Comparison of ENCODE assay signal across 11 cellular contexts in the genomic region with DNA sequence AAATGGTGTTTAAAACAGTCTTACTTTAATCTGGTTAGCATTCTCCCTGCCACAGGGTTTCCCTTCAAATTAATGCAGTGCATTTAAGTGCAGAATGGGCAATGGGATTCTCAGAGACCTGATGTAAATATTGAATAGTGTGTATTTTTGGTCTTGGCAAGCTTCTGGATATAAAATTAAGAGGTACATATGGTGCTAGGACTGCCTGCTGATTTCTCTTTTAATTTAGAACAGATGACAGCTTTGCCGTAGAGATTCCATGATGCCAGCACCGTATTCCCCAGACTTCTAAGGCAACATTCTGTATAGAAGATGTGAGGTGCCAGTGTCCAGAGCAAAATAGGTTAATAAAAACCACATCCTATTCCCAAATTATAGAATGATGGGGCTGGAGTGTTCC. TPM values are rescaled to one million over a fixed set of nuclear protein-coding genes. Genes with fewer than 3 reads are reported as not detected.
DNase-seq lines count a peak whose midpoint lies in the region; ATAC-seq, FAIRE-seq and TF ChIP-seq lines count a peak whose summit lies in the region.
"Had no signal": no experiment of that assay in that cellular context is flagged by ENCODE, and none has a peak within 500 bp of the region (broad histone marks: within the 10 kb centered on the region; RNA-seq: fewer than 3 reads in every experiment).

No MANE protein-coding gene starts in this region.

- BruUV-seq in HepG2 (replicated peaks; lab: Mats Ljungman, UMichigan) = no TSS peak

- peak overlapping the region; percentile 89 for H3K4me2 ChIP-seq in HepG2 (ENCODE audit: low read depth, low read length)

- H3K27ac Mint-ChIP-seq in T-cell = peak overlapping the region; percentile 96 to 97

- peaks cover 35% of the 10 kb centered on the region for H3K4me1 ChIP-seq in HepG2 (ENCODE audit: insufficient read depth, low read length)
- H3K4me1 ChIP-seq in right lobe of liver = peaks cover 0 to 9% (median 4%) of the 10 kb centered on the region in 4 donors
- H3K4me1 ChIP-seq in suprapubic skin = peaks cover 22% of the 10 kb centered on the region

- peaks cover 12% of the 10 kb centered on the region for H3K36me3 Mint-ChIP-seq in T-cell

- no peaks in the 10 kb centered on the region for H4K20me1 ChIP-seq in HepG2 (ENCODE audit: insufficient read depth, low read length)

- H3K27ac ChIP-seq in HepG2 (ENCODE audit: extremely low read length, insufficient read depth, low read length) = no peak overlapping the region
- no peak overlapping the region for H3K27ac ChIP-seq in right lobe of liver
- H3K27ac ChIP-seq in suprapubic skin = no peak overlapping the region

- ATAC-seq in HepG2 (no peak), right lobe of liver (no peak), T-cell (replicated peaks in 1 of 4) (no peak), GM21576 (IDR thresholded peaks at IDR 0.05; ENCODE audit: unreplicated experiment) (no peak)

- H3K36me3 ChIP-seq in HepG2 (replicated peaks in 1 of 2; ENCODE audit: control insufficient read depth in 1 of 2, insufficient read depth in 2 of 2, low read length in 2 of 2) (peaks cover 4 to 15% of the 10 kb centered on the region in 2 experiments; a peak in 4 of 5 replicates), right lobe of liver (peaks cover 0 to 9% (median 0%) of the 10 kb centered on the region in 4 donors), suprapubic skin (peaks cover 6% of the 10 kb centered on the region)

- TF ChIP-seq POLR2A in HepG2 (IDR thresholded peaks at IDR 0.05; ENCODE audit: insufficient read depth in 1 of 2, low read depth in 2 of 2, low read length in 2 of 2) = 0 out of 4 replicates have a peak, but pooled peaks of 1 of the 2 experiments have one; percentile 8
- no peak for TF ChIP-seq POLR2A in right lobe of liver (IDR thresholded peaks at IDR 0.05)
- no peak for TF ChIP-seq POLR2A in suprapubic skin (IDR thresholded peaks at IDR 0.05)

- FAIRE-seq in HepG2 (lab: Jason Lieb, UNC) = no peak

- no peaks in the 10 kb centered on the region for H3K9me3 ChIP-seq in HepG2 (ENCODE audit: low read length)
- no peaks in the 10 kb centered on the region for H3K9me3 ChIP-seq in right lobe of liver
- H3K9me3 ChIP-seq in suprapubic skin = no peaks in the 10 kb centered on the region

- CTCF ChIA-PET in HepG2 (lab: Yijun Ruan, JAX; ENCODE audit: low intra/inter-chr PET ratio, low total read pairs) = no interaction called here
- CTCF ChIA-PET in T-cell (lab: Charles Lee) = interaction anchor here in 1 of 2 donors (0.6 kb wide), 1 partner anchor 53 kb away, joined by 3 read pairs; no protein-coding TSS in a partner anchor

- in situ Hi-C loops in HepG2 (cut with HindIII; ENCODE audit: extremely low pct_ligation_motif_present, low pct_unique_long_range_greater_than_20kb) = loop anchor here (25.0 kb wide), 1 partner anchor 633 kb away; the partner anchor contains the start of gene DMRTA1

- no peaks in the 10 kb centered on the region for H3K9me3 Mint-ChIP-seq in T-cell

- 93% methylated on average over 2 of the region's 2 CpGs for WGBS in HepG2 (ENCODE audit: low lambda C conversion rate)
- WGBS in right lobe of liver (ENCODE audit: insufficient coverage, low coverage, low lambda C conversion rate, missing lambda C conversion rate) = 100% methylated on average over 2 of the region's 2 CpGs
- 83% methylated on average over 2 of the region's 2 CpGs for WGBS in suprapubic skin

- TF ChIP-seq RAD21 in HepG2 (CRISPR knock-in tag; IDR thresholded peaks at IDR 0.05) = no peak

- peak overlapping the region; percentile 99 to 100 (median 99) for H3K4me3 Mint-ChIP-seq in T-cell

- H3K27me3 Mint-ChIP-seq in T-cell = peaks cover 2 to 6% of the 10 kb centered on the region in 2 donors

- H3K27me3 ChIP-seq in HepG2 (ENCODE audit: control insufficient read depth in 1 of 2, insufficient read depth in 2 of 2, low read length in 2 of 2) (no peaks in the 10 kb centered on the region; a peak in 1 of 5 replicates), right lobe of liver (no peaks in the 10 kb centered on the region), suprapubic skin (no peaks in the 10 kb centered on the region)

- no peak overlapping the region for H2AFZ ChIP-seq in HepG2 (ENCODE audit: low read length)

- POLR2A ChIA-PET in HepG2 (lab: Yijun Ruan, JAX) = no interaction called here
- POLR2A ChIA-PET in T-cell (lab: Charles Lee) = no interaction called here

- DNase-seq in HepG2 (ENCODE audit: low spot score) (no peak), right lobe of liver (no peak), T-cell (no peak), fibroblast of villous mesenchyme (ENCODE audit: low read depth) (no peak), suprapubic skin (ENCODE audit: low spot score in 2 of 2) (no peak), Ammon's horn (ENCODE audit: low spot score) (no peak), NCI-H524 (lab: John Stamatoyannopoulos, UW) (no peak)
- DNase-seq: CD8-positive, alpha-beta memory T cell; NCI-H2081 had no signal

- intact Hi-C loops in HepG2 (cut with micrococcal nuclease; ENCODE audit: unreplicated experiment) = no loop called here
- intact Hi-C loops in right lobe of liver (cut with DNase I) = no loop called here

- TF ChIP-seq EP300 in HepG2 (IDR thresholded peaks at IDR 0.05; ENCODE audit: low read depth in 2 of 2, low read length in 2 of 2) (no peak), HepG2 (CRISPR knock-in tag; IDR thresholded peaks at IDR 0.05; ENCODE audit: borderline replicate concordance) (no peak), suprapubic skin (IDR thresholded peaks at IDR 0.05) (no peak)

- H3K4me3 ChIP-seq in HepG2 (replicated peaks in 1 of 3; ENCODE audit: insufficient read depth in 1 of 3, low read depth in 2 of 3, low read length in 3 of 3) (peak overlapping the region; percentile 64 to 83 (median 82); a peak in 5 of 6 replicates), right lobe of liver (no peak overlapping the region), fibroblast of villous mesenchyme (ENCODE audit: low read depth, low read length) (peak overlapping the region; percentile 77), suprapubic skin (peak overlapping the region; percentile 79)
- H3K4me3 ChIP-seq: lung had no signal

- H3K4me1 Mint-ChIP-seq in T-cell = peaks cover 46 to 50% (median 46%) of the 10 kb centered on the region in 3 donors

- H3K79me2 ChIP-seq in HepG2 (ENCODE audit: insufficient read depth, low read length) = peaks cover 56% of the 10 kb centered on the region

- no peak for TF ChIP-seq CTCF in HepG2 (CRISPR knock-in tag; IDR thresholded peaks at IDR 0.05)
- TF ChIP-seq CTCF in right lobe of liver (IDR thresholded peaks at IDR 0.05) = no peak
- no peak for TF ChIP-seq CTCF in fibroblast of villous mesenchyme (IDR thresholded peaks at IDR 0.05; ENCODE audit: insufficient read depth, low read depth, low read length)
- no peak for TF ChIP-seq CTCF in suprapubic skin (IDR thresholded peaks at IDR 0.05)

- peak overlapping the region; percentile 82 for H3K9ac ChIP-seq in HepG2 (ENCODE audit: insufficient read depth, low read depth, low read length)

TF ChIP-seq in HepG2, 621 proteins besides CTCF, POLR2A, EP300 and RAD21 (continues in another document):
- no peak for TF ChIP-seq ARNT2 (CRISPR knock-in tag; IDR thresholded peaks at IDR 0.05; ENCODE audit: low read depth)
- TF ChIP-seq, protein P1, sequence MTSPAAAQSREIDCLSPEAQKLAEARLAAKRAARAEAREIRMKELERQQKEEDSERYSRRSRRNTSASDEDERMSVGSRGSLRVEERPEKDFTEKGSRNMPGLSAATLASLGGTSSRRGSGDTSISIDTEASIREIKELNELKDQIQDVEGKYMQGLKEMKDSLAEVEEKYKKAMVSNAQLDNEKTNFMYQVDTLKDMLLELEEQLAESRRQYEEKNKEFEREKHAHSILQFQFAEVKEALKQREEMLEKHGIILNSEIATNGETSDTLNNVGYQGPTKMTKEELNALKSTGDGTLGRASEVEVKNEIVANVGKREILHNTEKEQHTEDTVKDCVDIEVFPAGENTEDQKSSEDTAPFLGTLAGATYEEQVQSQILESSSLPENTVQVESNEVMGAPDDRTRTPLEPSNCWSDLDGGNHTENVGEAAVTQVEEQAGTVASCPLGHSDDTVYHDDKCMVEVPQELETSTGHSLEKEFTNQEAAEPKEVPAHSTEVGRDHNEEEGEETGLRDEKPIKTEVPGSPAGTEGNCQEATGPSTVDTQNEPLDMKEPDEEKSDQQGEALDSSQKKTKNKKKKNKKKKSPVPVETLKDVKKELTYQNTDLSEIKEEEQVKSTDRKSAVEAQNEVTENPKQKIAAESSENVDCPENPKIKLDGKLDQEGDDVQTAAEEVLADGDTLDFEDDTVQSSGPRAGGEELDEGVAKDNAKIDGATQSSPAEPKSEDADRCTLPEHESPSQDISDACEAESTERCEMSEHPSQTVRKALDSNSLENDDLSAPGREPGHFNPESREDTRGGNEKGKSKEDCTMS (CRISPR knock-in tag; conservative IDR thresholded peaks at IDR 0.05) = no peak
- TF ChIP-seq RFX3 (CRISPR knock-in tag; IDR thresholded peaks at IDR 0.05) = no peak
- no peak for TF ChIP-seq HNRNPH1 (optimal IDR thresholded peaks at IDR 0.05; ENCODE audit: low read depth, low read length)

RNA-seq across cellular contexts. Expression of gene MTAP, which starts 1.9 kb away (rescaled TPM):
- 51.2 and 74.1 TPM in 2 replicates for total RNA-seq in HepG2 (2016; rRNA removed; fragmentation: Illumina TruSeq; extraction: Trizol)
- total RNA-seq in HepG2 (2016; cell fraction: cytosol; rRNA removed; fragmentation: Illumina TruSeq; extraction: Trizol; ENCODE audit: low read depth) = 6.4 and 7.9 TPM in 2 replicates
- 58.2 and 73.0 TPM in 2 replicates for total RNA-seq in HepG2 (2016; cell fraction: insoluble cytoplasmic fraction; rRNA removed; fragmentation: Illumina TruSeq; extraction: Trizol)
- total RNA-seq in HepG2 (2016; cell fraction: membrane; rRNA removed; fragmentation: Illumina TruSeq; extraction: Trizol) = 16.3 and 18.0 TPM in 2 replicates
- total RNA-seq in HepG2 (2016; cell fraction: nucleus; rRNA removed; fragmentation: Illumina TruSeq; extraction: Trizol) = 49.4 and 55.6 TPM in 2 replicates
- 16.7 and 19.5 TPM in 2 replicates for polyA plus RNA-seq in HepG2 (2011; rRNA removed)
- 10.4 and 16.4 TPM in 2 replicates for polyA plus RNA-seq in HepG2 (2011; cell fraction: cytosol; rRNA removed)
- 12.0 and 15.3 TPM in 2 replicates for polyA plus RNA-seq in HepG2 (2011; cell fraction: nucleus; rRNA removed)
- 24.8 and 27.2 TPM in 2 replicates for polyA plus RNA-seq in HepG2 (2012)
- polyA plus RNA-seq in HepG2 (2016; cell fraction: cytosol; fragmentation: Illumina TruSeq; extraction: Trizol; ENCODE audit: low read depth) = 3.2 and 3.8 TPM in 2 replicates
- 63.2 and 64.8 TPM in 2 replicates for polyA plus RNA-seq in HepG2 (2016; cell fraction: insoluble cytoplasmic fraction; fragmentation: Illumina TruSeq; extraction: Trizol; ENCODE audit: low read depth)
- 10.0 and 10.2 TPM in 2 replicates for polyA plus RNA-seq in HepG2 (2016; cell fraction: membrane; fragmentation: Illumina TruSeq; extraction: Trizol; ENCODE audit: low read depth)
- polyA plus RNA-seq in HepG2 (2016; cell fraction: nucleus; fragmentation: Illumina TruSeq; extraction: Trizol; ENCODE audit: insufficient read depth, low read depth) = 34.8 and 37.8 TPM in 2 replicates
- polyA minus RNA-seq in HepG2 (2011; rRNA and poly(A)+ RNA removed; ENCODE audit: low replicate concordance) = 30.0 and 49.9 TPM in 2 replicates
- polyA minus RNA-seq in HepG2 (2011; cell fraction: cytosol; rRNA and poly(A)+ RNA removed) = 20.3 and 36.7 TPM in 2 replicates
- 65.0 and 65.8 TPM in 2 replicates for polyA minus RNA-seq in HepG2 (2011; cell fraction: nucleus; rRNA and poly(A)+ RNA removed)
- total RNA-seq in right lobe of liver = 10 to 100 TPM; 18.1 to 23.7 (median 20.5) TPM
- total RNA-seq in T-cell = 10 to 100 TPM; 32.0 to 41.9 (median 34.6) TPM
- total RNA-seq in fibroblast of villous mesenchyme = 26.4 and 36.7 TPM in 2 replicates
- 10 to 100 TPM; 15.2 to 24.9 (median 22.1) TPM for total RNA-seq in suprapubic skin

Comparison
In these comparisons a context has a peak if more than half of its experiments do, and no peak if none do; other contexts are left out.
1. H3K4me3 ChIP-seq: peak in HepG2 (3 of 3), fibroblast of villous mesenchyme (single experiment) and suprapubic skin (single experiment); none in right lobe of liver (0 of 3).